In the genomic region with DNA sequence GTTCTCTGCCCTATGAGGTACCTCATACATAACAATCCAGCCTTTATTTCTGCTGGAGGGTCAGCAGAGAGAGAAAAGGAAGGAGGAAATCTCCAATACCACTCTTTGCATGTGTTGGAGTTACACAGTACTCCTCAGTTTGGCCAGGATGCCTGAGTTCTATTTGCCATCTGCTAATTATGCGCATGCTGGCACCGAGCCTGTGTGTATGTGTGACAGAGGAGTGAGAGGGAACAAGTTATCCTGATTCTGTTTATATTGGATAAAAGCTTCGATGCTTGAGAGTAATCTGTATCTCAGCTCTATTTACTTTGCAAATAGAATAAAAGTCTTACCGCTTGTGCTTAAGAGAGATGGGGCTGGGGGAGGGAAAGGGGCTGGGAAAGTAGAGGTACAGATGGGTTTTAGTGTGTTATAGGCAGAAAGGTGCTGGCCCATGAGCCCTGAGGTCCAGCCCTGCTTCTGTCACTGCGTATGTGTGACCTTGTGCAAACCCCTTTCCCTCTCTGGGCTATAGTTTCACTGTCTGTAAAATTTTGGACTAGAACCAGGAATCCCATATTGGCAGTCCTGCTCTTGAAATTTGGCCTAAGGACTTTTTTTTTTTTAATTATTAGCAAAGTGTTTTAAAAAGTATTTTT, we compare ENCODE assay signal across 11 cellular contexts. TPM values are rescaled to one million over a fixed set of nuclear protein-coding genes. Genes with fewer than 3 reads are reported as not detected.
A peak's percentile ranks its signal among the peaks of the same experiment; 100 is the strongest.
DNase-seq lines count a peak whose midpoint lies in the region; ATAC-seq and TF ChIP-seq lines count a peak whose summit lies in the region.
"Had no signal": no experiment of that assay in that cellular context is flagged by ENCODE, and none has a peak within 500 bp of the region (broad histone marks: within the 10 kb centered on the region; RNA-seq: fewer than 3 reads in every experiment).

No MANE protein-coding gene starts in this region.

- ATAC-seq in left lobe of liver (peak; percentile 53), GM18505 (IDR thresholded peaks at IDR 0.05; ENCODE audit: unreplicated experiment) (no peak), GM19463 (IDR thresholded peaks at IDR 0.05; ENCODE audit: unreplicated experiment) (no peak)

- TF ChIP-seq POLR2A in GM18505 (IDR thresholded peaks at IDR 0.05; ENCODE audit: borderline replicate concordance, extremely low read depth, insufficient read depth, insufficient read length) = no peak

- DNase-seq in DMS 273 (lab: John Stamatoyannopoulos, UW; ENCODE audit: unreplicated experiment) (peak; percentile 86), NCI-H128 (lab: John Stamatoyannopoulos, UW; ENCODE audit: unreplicated experiment) (peak; percentile 82), NCI-H510A treated with DMSO at 0.1 percent for 48 hours (lab: John Stamatoyannopoulos, UW) (peak; percentile 62), left lobe of liver (ENCODE audit: low spot score) (peak; percentile 46), SHP77 treated with DMSO at 0.1 percent for 48 hours (lab: John Stamatoyannopoulos, UW) (no peak)
- DNase-seq in activated CD4-positive, alpha-beta T cell treated with anti-CD3 and anti-CD28 coated beads for 4 hours = no peak
- DNase-seq: activated CD8-positive, alpha-beta memory T cell treated with anti-CD3 and anti-CD28 coated beads, Interleukin-2, amount 50 U/mL, for 48 hours; MM.1S; SK-N-SH had no signal

RNA-seq across cellular contexts. Expression of gene PLXNA2, which starts 54.5 kb away (rescaled TPM):
- total RNA-seq in left lobe of liver = 9.3 TPM

Comparison
In these comparisons a context has a peak if more than half of its experiments do, and no peak if none do; other contexts are left out.
1. DNase-seq: peak in DMS 273 (single experiment), NCI-H128 (single experiment), NCI-H510A treated with DMSO at 0.1 percent for 48 hours (single experiment) and left lobe of liver (single experiment); none in SHP77 treated with DMSO at 0.1 percent for 48 hours (single experiment) and activated CD4-positive, alpha-beta T cell treated with anti-CD3 and anti-CD28 coated beads for 4 hours (0 of 2).